ENCODE assay signal across 7 cellular contexts in genomic region chr11:14380125-14380936, GRCh38. TPM values are rescaled to one million over a fixed set of nuclear protein-coding genes. Genes with fewer than 3 reads are reported as not detected.
DNase-seq lines count a peak whose midpoint lies in the region; ATAC-seq, FAIRE-seq and TF ChIP-seq lines count a peak whose summit lies in the region.

No MANE protein-coding gene starts in this region.

- H3K27ac ChIP-seq in iPS-20b (ENCODE audit: low read length): no peak overlapping the region
- no peak overlapping the region for H3K27ac ChIP-seq in small intestine (ENCODE audit: low read depth in 1 of 2, low read length in 1 of 2)

- no peaks in the 10 kb centered on the region; the same call in 1 of the 2 replicates for H3K27me3 Mint-ChIP-seq in HFFc6 (ENCODE audit: insufficient read depth)
- peaks cover 29% of the 10 kb centered on the region for H3K27me3 Mint-ChIP-seq in activated T-helper 17 cell treated with anti-CD3 and anti-CD28 coated beads, Interleukin-2, amount 50 U/mL, for 72 hours
- no peaks in the 10 kb centered on the region for H3K27me3 Mint-ChIP-seq in stimulated activated naive B cell treated with anti-CD40 and anti-IgM and Interleukin-4, amounts not matched to agents 10 μg/mL and 1 μg/mL and 100 μg/mL, for 72 hours

- TF ChIP-seq CTCF in HFFc6 (IDR thresholded peaks at IDR 0.05): no peak

- H3K27ac Mint-ChIP-seq in HFFc6: no peak overlapping the region
- peak overlapping the region; percentile 50 for H3K27ac Mint-ChIP-seq in activated T-helper 17 cell treated with anti-CD3 and anti-CD28 coated beads, Interleukin-2, amount 50 U/mL, for 72 hours
- H3K27ac Mint-ChIP-seq in stimulated activated naive B cell treated with anti-CD40 and anti-IgM and Interleukin-4, amounts not matched to agents 10 μg/mL and 1 μg/mL and 100 μg/mL, for 72 hours: peak overlapping the region; percentile 85

- WGBS in small intestine, 3 donors: 65 to 78% (median 71%) methylated on average over 14 of the region's 14 CpGs

- no peak overlapping the region for H3K9ac ChIP-seq in iPS-20b (ENCODE audit: low read depth, low read length)

- no peak for DNase-seq in HFFc6
- DNase-seq in stimulated activated naive B cell treated with anti-CD40 and anti-IgM and Interleukin-4, amounts not matched to agents 10 μg/mL and 1 μg/mL and 100 μg/mL, for 72 hours: no peak
- no peak for DNase-seq in small intestine
- no peak for DNase-seq in COLO829 (ENCODE audit: low spot score)

- H3K9me3 Mint-ChIP-seq in HFFc6: no peaks in the 10 kb centered on the region
- no peaks in the 10 kb centered on the region for H3K9me3 Mint-ChIP-seq in activated T-helper 17 cell treated with anti-CD3 and anti-CD28 coated beads, Interleukin-2, amount 50 U/mL, for 72 hours
- no peaks in the 10 kb centered on the region for H3K9me3 Mint-ChIP-seq in stimulated activated naive B cell treated with anti-CD40 and anti-IgM and Interleukin-4, amounts not matched to agents 10 μg/mL and 1 μg/mL and 100 μg/mL, for 72 hours

- no peak for ATAC-seq in activated T-helper 17 cell treated with anti-CD3 and anti-CD28 coated beads, Interleukin-2, amount 50 U/mL, for 72 hours (replicated peaks)
- ATAC-seq in stimulated activated naive B cell treated with anti-CD40 and anti-IgM and Interleukin-4, amounts not matched to agents 10 μg/mL and 1 μg/mL and 100 μg/mL, for 72 hours (replicated peaks): no peak
- no peak for ATAC-seq in HG03175 (IDR thresholded peaks at IDR 0.05; ENCODE audit: unreplicated experiment)

- no peaks in the 10 kb centered on the region for H3K9me3 ChIP-seq in iPS-20b (ENCODE audit: insufficient read depth, low read depth, low read length)
- H3K9me3 ChIP-seq in small intestine (ENCODE audit: control insufficient read depth, low read depth): no peaks in the 10 kb centered on the region

- H3K36me3 Mint-ChIP-seq in HFFc6 (ENCODE audit: low read depth): no peaks in the 10 kb centered on the region
- H3K36me3 Mint-ChIP-seq in activated T-helper 17 cell treated with anti-CD3 and anti-CD28 coated beads, Interleukin-2, amount 50 U/mL, for 72 hours (ENCODE audit: low read depth): no peaks in the 10 kb centered on the region
- H3K36me3 Mint-ChIP-seq in stimulated activated naive B cell treated with anti-CD40 and anti-IgM and Interleukin-4, amounts not matched to agents 10 μg/mL and 1 μg/mL and 100 μg/mL, for 72 hours: no peaks in the 10 kb centered on the region

- H3K4me1 ChIP-seq in iPS-20b (ENCODE audit: insufficient read depth, low read length): peaks cover 4% of the 10 kb centered on the region; the same call in 1 of the 2 replicates
- no peaks in the 10 kb centered on the region for H3K4me1 ChIP-seq in small intestine (ENCODE audit: control insufficient read depth in 2 of 2, insufficient read depth in 1 of 2, low read depth in 1 of 2, low read length in 1 of 2)

- H3K4me3 Mint-ChIP-seq in HFFc6: peak overlapping the region; percentile 79
- peak overlapping the region; percentile 71 for H3K4me3 Mint-ChIP-seq in activated T-helper 17 cell treated with anti-CD3 and anti-CD28 coated beads, Interleukin-2, amount 50 U/mL, for 72 hours
- peak overlapping the region; percentile 87 to 95 for H3K4me3 Mint-ChIP-seq in stimulated activated naive B cell treated with anti-CD40 and anti-IgM and Interleukin-4, amounts not matched to agents 10 μg/mL and 1 μg/mL and 100 μg/mL, for 72 hours

- no peak for FAIRE-seq in small intestine (lab: Jason Lieb, UNC)

- H3K27me3 ChIP-seq in iPS-20b (ENCODE audit: insufficient read depth, low read length): peaks cover 44% of the 10 kb centered on the region
- no peaks in the 10 kb centered on the region for H3K27me3 ChIP-seq in small intestine (ENCODE audit: control insufficient read depth in 2 of 2, insufficient read depth in 2 of 2, low read length in 2 of 2)

- H3K36me3 ChIP-seq in iPS-20b (ENCODE audit: insufficient read depth, low read depth, low read length) (no peaks in the 10 kb centered on the region), small intestine (ENCODE audit: control insufficient read depth in 2 of 2, insufficient read depth in 2 of 2, low read length in 2 of 2) (no peaks in the 10 kb centered on the region)

- peaks cover 46% of the 10 kb centered on the region for H3K4me1 Mint-ChIP-seq in HFFc6 (ENCODE audit: low read depth)
- H3K4me1 Mint-ChIP-seq in activated T-helper 17 cell treated with anti-CD3 and anti-CD28 coated beads, Interleukin-2, amount 50 U/mL, for 72 hours: no peaks in the 10 kb centered on the region
- H3K4me1 Mint-ChIP-seq in stimulated activated naive B cell treated with anti-CD40 and anti-IgM and Interleukin-4, amounts not matched to agents 10 μg/mL and 1 μg/mL and 100 μg/mL, for 72 hours: peaks cover 5 to 10% of the 10 kb centered on the region in 2 donors

- peak overlapping the region; percentile 75 for H3K4me3 ChIP-seq in iPS-20b (ENCODE audit: low read length)
- H3K4me3 ChIP-seq in small intestine (ENCODE audit: low read depth in 1 of 2, low read length in 2 of 2): peak overlapping the region in 1 of 2 donors; percentile 68

RNA-seq across cellular contexts. Expression of gene RRAS2, which starts 21.3 kb away (rescaled TPM):
- 100 to 1,000 TPM in 3 of 6 experiments, 10 to 100 TPM in 3; 89.6 to 122 (median 103) TPM for total RNA-seq in HFFc6 (2021; fragmentation: NEBNext Ultra II Directional; extraction: Animal tissue kit (Norgen Biotek cat#: 25700))
- total RNA-seq in activated T-helper 17 cell treated with anti-CD3 and anti-CD28 coated beads, Interleukin-2, amount 50 U/mL, for 72 hours: 10 to 100 TPM; 35.4 to 41.0 TPM
- polyA plus RNA-seq in small intestine: 10 to 100 TPM; 16.1 to 39.8 (median 32.7) TPM
